ENCODE assay signal across 31 cellular contexts in the genomic region with DNA sequence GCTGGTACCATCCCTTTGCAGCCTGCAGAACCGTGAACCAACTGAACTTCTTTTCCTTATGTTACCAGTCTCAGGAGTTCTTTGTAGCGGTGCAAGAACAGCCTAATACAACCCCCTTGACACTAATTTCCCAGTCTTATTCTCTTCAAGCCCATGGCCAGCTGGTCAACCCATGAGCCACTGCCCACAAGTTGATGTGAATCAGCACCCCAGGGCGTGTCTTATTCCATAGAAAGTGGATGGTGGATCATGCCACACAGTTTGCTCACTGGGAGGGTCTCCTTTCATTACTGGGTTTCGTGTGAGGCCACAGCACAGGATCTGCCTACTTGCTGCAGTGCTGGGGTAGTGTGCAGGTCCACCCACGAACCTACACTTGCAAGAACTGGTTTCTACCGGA. TPM values are rescaled to one million over a fixed set of nuclear protein-coding genes. Genes with fewer than 3 reads are reported as not detected.
"Had no signal": no experiment of that assay in that cellular context is flagged by ENCODE, and none has a peak within 500 bp of the region (broad histone marks: within the 10 kb centered on the region; RNA-seq: fewer than 3 reads in every experiment).

No MANE protein-coding gene starts in this region.

- ATAC-seq: activated T-helper 17 cell treated with anti-CD3 and anti-CD28 coated beads, Interleukin-2, amount 50 U/mL, for 72 hours; Panc1; T-cell had no signal

- H3K27ac Mint-ChIP-seq: activated B cell treated with CpG ODN at 0.5 μM for 24 hours; activated CD4-positive, alpha-beta T cell treated with anti-CD3 and anti-CD28 coated beads, Interleukin-2, amount 10 ng/mL, durations not matched to agents 24 days and 14 days; activated naive CD4-positive, alpha-beta T cell treated with anti-CD3 and anti-CD28 coated beads for 36 hours; activated naive CD8-positive, alpha-beta T cell; activated T-helper 17 cell treated with anti-CD3 and anti-CD28 coated beads, Interleukin-2, amount 50 U/mL, for 72 hours; T-cell had no signal

- H3K4me1 Mint-ChIP-seq: activated B cell treated with CpG ODN at 0.5 μM for 24 hours; activated CD4-positive, alpha-beta T cell treated with anti-CD3 and anti-CD28 coated beads, Interleukin-2, amount 10 ng/mL, durations not matched to agents 24 days and 14 days; activated T-helper 17 cell treated with anti-CD3 and anti-CD28 coated beads, Interleukin-2, amount 50 U/mL, for 72 hours; T-cell had no signal

- DNase-seq: activated B cell treated with CpG ODN at 0.5 μM for 24 hours; activated CD4-positive, alpha-beta T cell treated with anti-CD3 and anti-CD28 coated beads for 1 hour; activated CD4-positive, alpha-beta T cell treated with anti-CD3 and anti-CD28 coated beads, Interleukin-2, amount 10 ng/mL, durations not matched to agents 24 days and 14 days; activated CD4-positive, alpha-beta T cell treated with anti-CD3 and anti-CD28 coated beads, Interleukin-2, amount 50 U/mL, for 48 hours; activated gamma-delta T cell; activated naive CD4-positive, alpha-beta T cell treated with anti-CD3 and anti-CD28 coated beads for 36 hours; activated T-cell treated with anti-CD3 and anti-CD28 coated beads for 4 hours; activated T-cell treated with anti-CD3 and anti-CD28 coated beads, Interleukin-2, amount 50 U/mL, for 48 hours; brain microvascular endothelial cell; KG1; NCI-H1092 treated with DMSO at 0.1 percent for 48 hours; NCI-H1417 treated with DMSO at 0.1 percent for 48 hours; NCI-H1694; NCI-H2029; NCI-H345; NCI-H510A; NCI-H526 treated with DMSO at 0.1 percent for 48 hours; NCI-H82; OCI-M1; RPMI8226; T-cell; T-helper 2 cell; T1000 had no signal

- H3K27me3 ChIP-seq: brain microvascular endothelial cell had no signal

- H3K9me3 Mint-ChIP-seq: activated CD4-positive, alpha-beta T cell treated with anti-CD3 and anti-CD28 coated beads, Interleukin-2, amount 10 ng/mL, durations not matched to agents 24 days and 14 days; activated naive CD4-positive, alpha-beta T cell treated with anti-CD3 and anti-CD28 coated beads for 36 hours had no signal

- H3K36me3 ChIP-seq: brain microvascular endothelial cell had no signal

- H3K4me3 Mint-ChIP-seq: activated B cell treated with CpG ODN at 0.5 μM for 24 hours; activated CD4-positive, alpha-beta T cell treated with anti-CD3 and anti-CD28 coated beads, Interleukin-2, amount 10 ng/mL, durations not matched to agents 24 days and 14 days; activated naive CD4-positive, alpha-beta T cell treated with anti-CD3 and anti-CD28 coated beads for 36 hours; activated naive CD8-positive, alpha-beta T cell; activated T-helper 17 cell treated with anti-CD3 and anti-CD28 coated beads, Interleukin-2, amount 50 U/mL, for 72 hours; T-cell had no signal

- H3K27ac ChIP-seq: brain microvascular endothelial cell, SK-N-MC had no signal

- H3K36me3 Mint-ChIP-seq: activated naive CD8-positive, alpha-beta T cell had no signal

- H3K4me3 ChIP-seq: SK-N-MC had no signal

RNA-seq across cellular contexts. Expression of gene TEX29, which starts 27.0 kb away (rescaled TPM):
- total RNA-seq: activated CD8-positive, alpha-beta memory T cell treated with anti-CD3 and anti-CD28 coated beads for 36 hours; LHCN-M2; M059J; Right ventricle myocardium inferior had no signal
